In genomic region chr1:112713466-112714312, GRCh38 we compare ENCODE assay signal across 2 cellular contexts.
TF ChIP-seq lines count a peak whose summit lies in the region.

No MANE protein-coding gene starts in this region.

TF ChIP-seq in Ishikawa, 13 proteins besides CTCF, POLR2A, EP300 and RAD21 (continued from another document):
- TF ChIP-seq, protein P1, sequence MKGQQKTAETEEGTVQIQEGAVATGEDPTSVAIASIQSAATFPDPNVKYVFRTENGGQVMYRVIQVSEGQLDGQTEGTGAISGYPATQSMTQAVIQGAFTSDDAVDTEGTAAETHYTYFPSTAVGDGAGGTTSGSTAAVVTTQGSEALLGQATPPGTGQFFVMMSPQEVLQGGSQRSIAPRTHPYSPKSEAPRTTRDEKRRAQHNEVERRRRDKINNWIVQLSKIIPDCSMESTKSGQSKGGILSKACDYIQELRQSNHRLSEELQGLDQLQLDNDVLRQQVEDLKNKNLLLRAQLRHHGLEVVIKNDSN (IDR thresholded peaks at IDR 0.05), result no peak
- no peak for TF ChIP-seq FOXM1 (IDR thresholded peaks at IDR 0.05; ENCODE audit: borderline replicate concordance, low read depth)
- no peak for TF ChIP-seq REST (IDR thresholded peaks at IDR 0.05; ENCODE audit: low read depth)
- TF ChIP-seq NFIC (IDR thresholded peaks at IDR 0.05), result peak; percentile 48; the same call in 1 of the 2 replicates
- no peak for TF ChIP-seq YY1 (IDR thresholded peaks at IDR 0.05; ENCODE audit: low read depth)
- TF ChIP-seq ZBTB7A (IDR thresholded peaks at IDR 0.05; ENCODE audit: low read depth), result no peak; the same call in 1 of the 2 replicates
- TF ChIP-seq, protein P2, sequence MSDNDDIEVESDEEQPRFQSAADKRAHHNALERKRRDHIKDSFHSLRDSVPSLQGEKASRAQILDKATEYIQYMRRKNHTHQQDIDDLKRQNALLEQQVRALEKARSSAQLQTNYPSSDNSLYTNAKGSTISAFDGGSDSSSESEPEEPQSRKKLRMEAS (IDR thresholded peaks at IDR 0.05), result 0 out of 2 replicates have a peak, but pooled peaks have one; percentile 35

TF ChIP-seq in GM12878, 131 proteins besides CTCF, POLR2A, EP300 and RAD21 (continues in another document):
- TF ChIP-seq, protein P3, sequence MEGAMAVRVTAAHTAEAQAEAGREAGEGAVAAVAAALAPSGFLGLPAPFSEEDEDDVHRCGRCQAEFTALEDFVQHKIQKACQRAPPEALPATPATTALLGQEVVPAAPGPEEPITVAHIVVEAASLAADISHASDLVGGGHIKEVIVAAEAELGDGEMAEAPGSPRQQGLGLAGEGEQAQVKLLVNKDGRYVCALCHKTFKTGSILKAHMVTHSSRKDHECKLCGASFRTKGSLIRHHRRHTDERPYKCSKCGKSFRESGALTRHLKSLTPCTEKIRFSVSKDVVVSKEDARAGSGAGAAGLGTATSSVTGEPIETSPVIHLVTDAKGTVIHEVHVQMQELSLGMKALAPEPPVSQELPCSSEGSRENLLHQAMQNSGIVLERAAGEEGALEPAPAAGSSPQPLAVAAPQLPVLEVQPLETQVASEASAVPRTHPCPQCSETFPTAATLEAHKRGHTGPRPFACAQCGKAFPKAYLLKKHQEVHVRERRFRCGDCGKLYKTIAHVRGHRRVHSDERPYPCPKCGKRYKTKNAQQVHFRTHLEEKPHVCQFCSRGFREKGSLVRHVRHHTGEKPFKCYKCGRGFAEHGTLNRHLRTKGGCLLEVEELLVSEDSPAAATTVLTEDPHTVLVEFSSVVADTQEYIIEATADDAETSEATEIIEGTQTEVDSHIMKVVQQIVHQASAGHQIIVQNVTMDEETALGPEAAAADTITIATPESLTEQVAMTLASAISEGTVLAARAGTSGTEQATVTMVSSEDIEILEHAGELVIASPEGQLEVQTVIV (IDR thresholded peaks at IDR 0.05; ENCODE audit: borderline replicate concordance, partially characterized antibody), result no peak
- TF ChIP-seq POLR2AphosphoS5 (IDR thresholded peaks at IDR 0.05; ENCODE audit: low read length) (no peak), IRF4 (IDR thresholded peaks at IDR 0.05; ENCODE audit: low read depth, low read length) (peak; percentile 53; the same call in 1 of the 2 replicates), DPF2 (IDR thresholded peaks at IDR 0.05) (peak; percentile 76), EED (IDR thresholded peaks at IDR 0.05; ENCODE audit: low read depth) (peak; percentile 90), POLR2AphosphoS2 (IDR thresholded peaks at IDR 0.05; ENCODE audit: low read depth, low read length) (no peak), E2F4 (IDR thresholded peaks at IDR 0.05; ENCODE audit: low read depth, low read length) (no peak), POU2F2 (IDR thresholded peaks at IDR 0.05; ENCODE audit: borderline replicate concordance, low read depth, low read length) (no peak), NFIC (IDR thresholded peaks at IDR 0.05; ENCODE audit: low read depth, low read length) (no peak), SMAD1 (IDR thresholded peaks at IDR 0.05; ENCODE audit: low read depth, partially characterized antibody) (no peak), SMARCA5 (IDR thresholded peaks at IDR 0.05) (no peak), TCF12 (IDR thresholded peaks at IDR 0.05; ENCODE audit: low read depth, low read length) (0 out of 2 replicates have a peak, but pooled peaks have one; percentile 31), JUNB (IDR thresholded peaks at IDR 0.05) (no peak), MTA3 (IDR thresholded peaks at IDR 0.05; ENCODE audit: borderline replicate concordance, low read length) (no peak; the same call in 1 of the 2 replicates), ZBED1 (IDR thresholded peaks at IDR 0.05; ENCODE audit: borderline replicate concordance) (no peak), RCOR1 (conservative IDR thresholded peaks at IDR 0.05; ENCODE audit: low read depth, low read length) (no peak), EZH2 (IDR thresholded peaks at IDR 0.05; ENCODE audit: borderline replicate concordance, control insufficient read depth, low read depth, low read length) (no peak), SP1 (IDR thresholded peaks at IDR 0.05; ENCODE audit: low read depth, low read length) (no peak), IRF5 (IDR thresholded peaks at IDR 0.05; ENCODE audit: borderline replicate concordance) (no peak), SKIL (IDR thresholded peaks at IDR 0.05; ENCODE audit: low read depth, poor library complexity, severe bottlenecking) (no peak), CEBPB (IDR thresholded peaks at IDR 0.05; ENCODE audit: borderline replicate concordance in 1 of 2, low read depth in 2 of 2, low read length in 2 of 2) (no peak), ZSCAN29 (IDR thresholded peaks at IDR 0.05) (no peak), KAT2A (conservative IDR thresholded peaks at IDR 0.05; ENCODE audit: control insufficient read depth, low read depth, low read length) (no peak), YBX1 (IDR thresholded peaks at IDR 0.05) (no peak), TCF7 (IDR thresholded peaks at IDR 0.05; ENCODE audit: borderline replicate concordance) (no peak), SRF (IDR thresholded peaks at IDR 0.05; ENCODE audit: low read depth in 2 of 2, low read length in 2 of 2) (no peak), SIN3A (IDR thresholded peaks at IDR 0.05; ENCODE audit: low read depth, low read length) (no peak), IKZF2 (IDR thresholded peaks at IDR 0.05) (peak; percentile 93 to 96), EGR1 (IDR thresholded peaks at IDR 0.05; ENCODE audit: borderline replicate concordance in 1 of 2, low read depth in 2 of 2, low read length in 2 of 2) (0 out of 3 replicates have a peak, but pooled peaks of 1 of the 2 experiments have one; percentile 20), MEF2A (IDR thresholded peaks at IDR 0.05; ENCODE audit: insufficient read depth, low read depth, low read length) (no peak), GATAD2B (conservative IDR thresholded peaks at IDR 0.05; ENCODE audit: low read depth) (peak; percentile 42; the same call in 1 of the 2 replicates), CBFB (IDR thresholded peaks at IDR 0.05; ENCODE audit: low read depth) (no peak), HCFC1 (IDR thresholded peaks at IDR 0.05; ENCODE audit: low read length) (no peak), CEBPZ (IDR thresholded peaks at IDR 0.05; ENCODE audit: low read depth, low read length) (no peak), NBN (IDR thresholded peaks at IDR 0.05) (0 out of 2 replicates have a peak, but pooled peaks have one; percentile 24), RAD51 (IDR thresholded peaks at IDR 0.05) (no peak), ZNF207 (IDR thresholded peaks at IDR 0.05; ENCODE audit: borderline replicate concordance) (no peak), MTA2 (IDR thresholded peaks at IDR 0.05; ENCODE audit: low read depth) (peak; percentile 52; the same call in 1 of the 2 replicates)
- TF ChIP-seq, protein P4, sequence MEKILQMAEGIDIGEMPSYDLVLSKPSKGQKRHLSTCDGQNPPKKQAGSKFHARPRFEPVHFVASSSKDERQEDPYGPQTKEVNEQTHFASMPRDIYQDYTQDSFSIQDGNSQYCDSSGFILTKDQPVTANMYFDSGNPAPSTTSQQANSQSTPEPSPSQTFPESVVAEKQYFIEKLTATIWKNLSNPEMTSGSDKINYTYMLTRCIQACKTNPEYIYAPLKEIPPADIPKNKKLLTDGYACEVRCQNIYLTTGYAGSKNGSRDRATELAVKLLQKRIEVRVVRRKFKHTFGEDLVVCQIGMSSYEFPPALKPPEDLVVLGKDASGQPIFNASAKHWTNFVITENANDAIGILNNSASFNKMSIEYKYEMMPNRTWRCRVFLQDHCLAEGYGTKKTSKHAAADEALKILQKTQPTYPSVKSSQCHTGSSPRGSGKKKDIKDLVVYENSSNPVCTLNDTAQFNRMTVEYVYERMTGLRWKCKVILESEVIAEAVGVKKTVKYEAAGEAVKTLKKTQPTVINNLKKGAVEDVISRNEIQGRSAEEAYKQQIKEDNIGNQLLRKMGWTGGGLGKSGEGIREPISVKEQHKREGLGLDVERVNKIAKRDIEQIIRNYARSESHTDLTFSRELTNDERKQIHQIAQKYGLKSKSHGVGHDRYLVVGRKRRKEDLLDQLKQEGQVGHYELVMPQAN (conservative IDR thresholded peaks at IDR 0.05), result no peak
- TF ChIP-seq, protein P5, sequence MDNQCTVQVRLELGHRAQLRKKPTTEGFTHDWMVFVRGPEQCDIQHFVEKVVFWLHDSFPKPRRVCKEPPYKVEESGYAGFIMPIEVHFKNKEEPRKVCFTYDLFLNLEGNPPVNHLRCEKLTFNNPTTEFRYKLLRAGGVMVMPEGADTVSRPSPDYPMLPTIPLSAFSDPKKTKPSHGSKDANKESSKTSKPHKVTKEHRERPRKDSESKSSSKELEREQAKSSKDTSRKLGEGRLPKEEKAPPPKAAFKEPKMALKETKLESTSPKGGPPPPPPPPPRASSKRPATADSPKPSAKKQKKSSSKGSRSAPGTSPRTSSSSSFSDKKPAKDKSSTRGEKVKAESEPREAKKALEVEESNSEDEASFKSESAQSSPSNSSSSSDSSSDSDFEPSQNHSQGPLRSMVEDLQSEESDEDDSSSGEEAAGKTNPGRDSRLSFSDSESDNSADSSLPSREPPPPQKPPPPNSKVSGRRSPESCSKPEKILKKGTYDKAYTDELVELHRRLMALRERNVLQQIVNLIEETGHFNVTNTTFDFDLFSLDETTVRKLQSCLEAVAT (IDR thresholded peaks at IDR 0.05), result no peak
- TF ChIP-seq, protein P6, sequence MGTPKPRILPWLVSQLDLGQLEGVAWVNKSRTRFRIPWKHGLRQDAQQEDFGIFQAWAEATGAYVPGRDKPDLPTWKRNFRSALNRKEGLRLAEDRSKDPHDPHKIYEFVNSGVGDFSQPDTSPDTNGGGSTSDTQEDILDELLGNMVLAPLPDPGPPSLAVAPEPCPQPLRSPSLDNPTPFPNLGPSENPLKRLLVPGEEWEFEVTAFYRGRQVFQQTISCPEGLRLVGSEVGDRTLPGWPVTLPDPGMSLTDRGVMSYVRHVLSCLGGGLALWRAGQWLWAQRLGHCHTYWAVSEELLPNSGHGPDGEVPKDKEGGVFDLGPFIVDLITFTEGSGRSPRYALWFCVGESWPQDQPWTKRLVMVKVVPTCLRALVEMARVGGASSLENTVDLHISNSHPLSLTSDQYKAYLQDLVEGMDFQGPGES (IDR thresholded peaks at IDR 0.05), result no peak
